ENCODE assay signal across 19 cellular contexts in genomic region chr3:149214702-149215101, GRCh38. TPM values are rescaled to one million over a fixed set of nuclear protein-coding genes. Genes with fewer than 3 reads are reported as not detected.
DNase-seq lines count a peak whose midpoint lies in the region; ATAC-seq and TF ChIP-seq lines count a peak whose summit lies in the region.
"Had no signal": no experiment of that assay in that cellular context is flagged by ENCODE, and none has a peak within 500 bp of the region (broad histone marks: within the 10 kb centered on the region; RNA-seq: fewer than 3 reads in every experiment).

No MANE protein-coding gene starts in this region.

- ATAC-seq in left ventricle myocardium superior (no peak), HG03354 (IDR thresholded peaks at IDR 0.05; ENCODE audit: poor library complexity, severe bottlenecking, unreplicated experiment) (no peak), omental fat pad (ENCODE audit: low FRiP score) (no peak)
- ATAC-seq: Right ventricle myocardium inferior, T-cell had no signal

- BruUV-seq in Caco-2 (replicated peaks; lab: Mats Ljungman, UMichigan) = no TSS peak

- TF ChIP-seq CTCF in Caco-2 (IDR thresholded peaks at IDR 0.05; ENCODE audit: insufficient read depth in 1 of 2, low read depth in 1 of 2, low read length in 1 of 2, severe bottlenecking in 1 of 2, unreplicated experiment in 1 of 2) (no peak), Loucy (conservative IDR thresholded peaks at IDR 0.05; ENCODE audit: low read length) (no peak), brain (conservative IDR thresholded peaks at IDR 0.05) (no peak), mesothelial cell of epicardium (IDR thresholded peaks at IDR 0.05; ENCODE audit: unreplicated experiment) (no peak), omental fat pad (IDR thresholded peaks at IDR 0.05) (no peak)

- H2AFZ ChIP-seq in Loucy (ENCODE audit: low read length) = peak overlapping the region; percentile 4; the same call in 1 of the 2 replicates

- H3K27me3 ChIP-seq in Caco-2 (replicated peaks; ENCODE audit: control insufficient read depth, insufficient read depth, low read length) (no peaks in the 10 kb centered on the region), Loucy (ENCODE audit: insufficient read depth, low read length, poor library complexity, severe bottlenecking) (no peaks in the 10 kb centered on the region)
- H3K27me3 ChIP-seq: BLaER1 had no signal

- H3K9me3 ChIP-seq in Caco-2 = no peaks in the 10 kb centered on the region; the same call in 1 of the 2 replicates
- no peaks in the 10 kb centered on the region for H3K9me3 ChIP-seq in Loucy (ENCODE audit: insufficient read depth, low read depth, low read length)
- H3K9me3 ChIP-seq: BLaER1, HAP-1 had no signal

- POLR2A ChIA-PET in Caco-2 (lab: Charles Lee) = no interaction called here

- H3K9me3 Mint-ChIP-seq in Caco-2 (ENCODE audit: unreplicated experiment) (no peaks in the 10 kb centered on the region), brain (no peaks in the 10 kb centered on the region), mesothelial cell of epicardium (peaks cover 9% of the 10 kb centered on the region)
- H3K9me3 Mint-ChIP-seq: T-cell had no signal

- intact Hi-C loops in Caco-2 (cut with micrococcal nuclease; ENCODE audit: unreplicated experiment) = loop anchor here (1.0 to 2.0 kb wide), 2 partner anchors 31 to 58 kb away; no protein-coding TSS in a partner anchor
- intact Hi-C loops in left ventricle myocardium superior (cut with micrococcal nuclease) = no loop called here

- peaks cover 38% of the 10 kb centered on the region for H3K4me1 Mint-ChIP-seq in Caco-2 (ENCODE audit: low read depth, unreplicated experiment)
- H3K4me1 Mint-ChIP-seq in brain = peaks cover 22% of the 10 kb centered on the region
- peaks cover 42% of the 10 kb centered on the region for H3K4me1 Mint-ChIP-seq in mesothelial cell of epicardium
- H3K4me1 Mint-ChIP-seq: T-cell had no signal

- peaks cover 62% of the 10 kb centered on the region for H3K4me1 ChIP-seq in Caco-2
- peaks cover 21% of the 10 kb centered on the region for H3K4me1 ChIP-seq in Loucy (ENCODE audit: insufficient read depth, low read length, poor library complexity, severe bottlenecking)

- H3K36me3 ChIP-seq in Caco-2 (ENCODE audit: control insufficient read depth, insufficient read depth, low read length) = no peaks in the 10 kb centered on the region
- H3K36me3 ChIP-seq in Loucy (ENCODE audit: insufficient read depth, low read length) = no peaks in the 10 kb centered on the region
- H3K36me3 ChIP-seq: BLaER1, HAP-1 had no signal

- H3F3A ChIP-seq in Loucy (ENCODE audit: low read depth) = no peaks in the 10 kb centered on the region; the same call in 1 of the 2 replicates

- peak overlapping the region; percentile 31 for H3K4me3 Mint-ChIP-seq in Caco-2 (ENCODE audit: unreplicated experiment)
- no peak overlapping the region for H3K4me3 Mint-ChIP-seq in brain
- H3K4me3 Mint-ChIP-seq in mesothelial cell of epicardium = no peak overlapping the region
- H3K4me3 Mint-ChIP-seq: T-cell had no signal

- no peak overlapping the region for H3K9ac ChIP-seq in Loucy (ENCODE audit: low read depth, low read length, poor library complexity, severe bottlenecking)
- H3K9ac ChIP-seq: BLaER1 had no signal

- no peak overlapping the region for H3K4me3 ChIP-seq in Caco-2 (ENCODE audit: low read depth, low read length)
- H3K4me3 ChIP-seq in Loucy (ENCODE audit: low read length, poor library complexity, severe bottlenecking) = no peak overlapping the region
- H3K4me3 ChIP-seq: BLaER1, HAP-1, SK-N-MC had no signal

- no peaks in the 10 kb centered on the region for H3K9me2 ChIP-seq in Loucy (replicated peaks; ENCODE audit: low read depth, low read length)

- DNase-seq in Caco-2 (peak; percentile 49 to 58), mesothelial cell of epicardium (ENCODE audit: low spot score in 2 of 2, unreplicated experiment in 2 of 2) (no peak), NCI-H526 treated with DMSO at 0.1 percent for 48 hours (lab: John Stamatoyannopoulos, UW) (no peak), left ventricle myocardium superior (no peak), omental fat pad (ENCODE audit: low spot score) (no peak)
- DNase-seq: EL, IMR-90, Kasumi-1, MV-4-11, NCI-H2227 treated with DMSO at 0.1 percent for 48 hours, NCI-H524 treated with DMSO at 0.1 percent for 48 hours, T-cell had no signal

- no peaks in the 10 kb centered on the region for H3K79me2 ChIP-seq in Loucy (ENCODE audit: insufficient read depth, low read length)

- no peaks in the 10 kb centered on the region for H4K20me1 ChIP-seq in Loucy (ENCODE audit: insufficient read depth, low read length, poor library complexity, severe bottlenecking)
- H4K20me1 ChIP-seq: BLaER1 had no signal

- CTCF ChIA-PET in Caco-2 (lab: Charles Lee) = no interaction called here

- H3K27ac Mint-ChIP-seq in Caco-2 (ENCODE audit: unreplicated experiment) (peak overlapping the region; percentile 50), brain (peak overlapping the region in 3 of 5 experiments; percentile 28 to 91 (median 34)), mesothelial cell of epicardium (peak overlapping the region; percentile 73)
- H3K27ac Mint-ChIP-seq: T-cell had no signal

- H3K36me3 Mint-ChIP-seq in Caco-2 (ENCODE audit: insufficient read depth, unreplicated experiment) (no peaks in the 10 kb centered on the region), brain (no peaks in the 10 kb centered on the region), mesothelial cell of epicardium (no peaks in the 10 kb centered on the region)
- H3K36me3 Mint-ChIP-seq: T-cell had no signal

- H3K27me3 Mint-ChIP-seq in Caco-2 (ENCODE audit: insufficient read depth, unreplicated experiment) = no peaks in the 10 kb centered on the region
- H3K27me3 Mint-ChIP-seq in brain = peaks cover 8% of the 10 kb centered on the region
- no peaks in the 10 kb centered on the region for H3K27me3 Mint-ChIP-seq in mesothelial cell of epicardium (ENCODE audit: low read depth)

- no peak overlapping the region for H3K4me2 ChIP-seq in Loucy (ENCODE audit: low read depth, low read length, poor library complexity, severe bottlenecking)

RNA-seq across cellular contexts. Expression of gene CP, which starts 6.9 kb away (rescaled TPM):
- total RNA-seq in Caco-2 (2022) (5.0 and 6.8 TPM in 2 replicates), mesothelial cell of epicardium (22.6 to 28.4 TPM (median 24.2 TPM) in 3 replicates), left ventricle myocardium superior (2.2 TPM), omental fat pad (10 to 100 TPM in 2 of 4 donors, 1 to 10 TPM in 1, under 1 TPM in 1; 0.95 to 24.3 (median 9.3) TPM)
- polyA plus RNA-seq in brain (ENCODE audit: insufficient read depth, low read depth, low replicate concordance) = 8.1 TPM
- total RNA-seq: IMR-90 had no signal
- polyA plus RNA-seq: IMR-90 had no signal

Comparison
In these comparisons a context has a peak if more than half of its experiments do, and no peak if none do; other contexts are left out.
1. DNase-seq: peak in Caco-2 (2 of 2); none in mesothelial cell of epicardium (0 of 2), NCI-H526 treated with DMSO at 0.1 percent for 48 hours (single experiment), left ventricle myocardium superior (single experiment) and omental fat pad (single experiment).
2. Peak in every context shown above with its lines, with median percentiles within 50 percentile points of each other: H3K27ac Mint-ChIP-seq.